8 cellular contexts compared by ENCODE assay signal in genomic region chr6:151044465-151045441, GRCh38.
DNase-seq lines count a peak whose midpoint lies in the region; ATAC-seq and TF ChIP-seq lines count a peak whose summit lies in the region.

No MANE protein-coding gene starts in this region.

- no peaks in the 10 kb centered on the region for H3K36me3 ChIP-seq in tibial artery

- peaks cover 0 to 47% (median 21%) of the 10 kb centered on the region in 4 donors for H3K4me1 ChIP-seq in tibial artery

- no peak for TF ChIP-seq CTCF in tibial artery (IDR thresholded peaks at IDR 0.05)

- peak overlapping the region; percentile 25 to 26 for H3K4me3 ChIP-seq in tibial artery

- DNase-seq in M059J (ENCODE audit: low read depth) (peak; percentile 96), amniotic stem cell (lab: John Stamatoyannopoulos, UW) (peak; percentile 69), islet precursor cell (peak; percentile 91), tibial artery (peak; percentile 56 to 84), UCSD-AML1 (lab: John Stamatoyannopoulos, UW; ENCODE audit: unreplicated experiment) (no peak), hypothalamus (lab: John Stamatoyannopoulos, UW) (no peak)

- no peak for ATAC-seq in GM18519 (IDR thresholded peaks at IDR 0.05; ENCODE audit: low FRiP score, unreplicated experiment)
- no peak for ATAC-seq in esophagus mucosa

- no peaks in the 10 kb centered on the region for H3K9me3 ChIP-seq in tibial artery

- intact Hi-C loops in tibial artery (cut with DNase I; ENCODE audit: low total_unique reads): loop anchor here (5.0 kb wide), 1 partner anchor 408 kb away; the partner anchor contains the start of gene RMND1

- peak overlapping the region; percentile 65 to 67 for H3K27ac ChIP-seq in tibial artery

- H3K27me3 ChIP-seq in tibial artery: no peaks in the 10 kb centered on the region

Comparison
In these comparisons a context has a peak if more than half of its experiments do, and no peak if none do; other contexts are left out.
1. DNase-seq: peak in M059J (single experiment), amniotic stem cell (single experiment), islet precursor cell (single experiment) and tibial artery (2 of 2); none in UCSD-AML1 (single experiment) and hypothalamus (0 of 51).